9 cellular contexts compared by ENCODE assay signal in genomic region chr9:133558191-133559126, GRCh38. TPM values are rescaled to one million over a fixed set of nuclear protein-coding genes. Genes with fewer than 3 reads are reported as not detected.
A peak's percentile ranks its signal among the peaks of the same experiment; 100 is the strongest.
DNase-seq lines count a peak whose midpoint lies in the region; TF ChIP-seq lines count a peak whose summit lies in the region.
"Had no signal": no experiment of that assay in that cellular context is flagged by ENCODE, and none has a peak within 500 bp of the region (broad histone marks: within the 10 kb centered on the region; RNA-seq: fewer than 3 reads in every experiment).

No MANE protein-coding gene starts in this region.

- H3K27ac ChIP-seq in GM23248: peak overlapping the region; percentile 41
- peak overlapping the region; percentile 30 to 57 for H3K27ac ChIP-seq in uterus

- in situ Hi-C loops in GM23248 (cut with MboI): no loop called here

- peak overlapping the region; percentile 75 for H3K4me2 ChIP-seq in GM23248 (ENCODE audit: unreplicated experiment)

- no peaks in the 10 kb centered on the region for H3K79me2 ChIP-seq in GM23248 (ENCODE audit: insufficient read depth)

- 4 to 5% methylated on average over 31 of the region's 31 CpGs for WGBS in GM23248 (ENCODE audit: low coverage in 1 of 2, low lambda C conversion rate in 2 of 2, missing lambda C conversion rate in 2 of 2), 2 experiments

- H2AFZ ChIP-seq in GM23248: peak overlapping the region; percentile 72

- peak overlapping the region; percentile 4 to 79 (median 54) for H3K27ac Mint-ChIP-seq in CD14-positive monocyte
- peak overlapping the region; percentile 55 to 86 (median 85) for H3K27ac Mint-ChIP-seq in nephron

- peaks cover 10% of the 10 kb centered on the region for H3K4me1 ChIP-seq in GM23248 (ENCODE audit: insufficient read depth)
- peaks cover 0 to 6% of the 10 kb centered on the region in 2 donors for H3K4me1 ChIP-seq in uterus

- H3K9me3 ChIP-seq in GM23248 (ENCODE audit: low read depth): no peaks in the 10 kb centered on the region
- no peaks in the 10 kb centered on the region for H3K9me3 ChIP-seq in uterus

- DNase-seq in CD14-positive monocyte (ENCODE audit: low spot score): no peak
- peak; percentile 95 for DNase-seq in GM23248
- peak; percentile 95 for DNase-seq in RPMI7951 (ENCODE audit: low read depth)
- DNase-seq in epithelial cell of esophagus (ENCODE audit: low read depth): peak; percentile 45
- DNase-seq in uterus: peak in 1 of 2 donors; percentile 34
- DNase-seq in NCI-H2029 (lab: John Stamatoyannopoulos, UW): no peak
- no peak for DNase-seq in OCI-M2 (lab: John Stamatoyannopoulos, UW; ENCODE audit: unreplicated experiment)

- H3K36me3 ChIP-seq in GM23248 (ENCODE audit: low read depth): no peaks in the 10 kb centered on the region
- no peaks in the 10 kb centered on the region for H3K36me3 ChIP-seq in uterus

- H3K4me1 Mint-ChIP-seq in CD14-positive monocyte: peaks cover 14% of the 10 kb centered on the region
- H3K4me1 Mint-ChIP-seq in nephron: peaks cover 41% of the 10 kb centered on the region

- H3K27me3 ChIP-seq in GM23248 (replicated peaks; ENCODE audit: insufficient read depth): 0 out of 2 replicates have a peak, but pooled peaks cover 6% of the 10 kb centered on the region
- no peaks in the 10 kb centered on the region for H3K27me3 ChIP-seq in uterus

- TF ChIP-seq CTCF in CD14-positive monocyte (IDR thresholded peaks at IDR 0.05) (no peak), epithelial cell of esophagus (IDR thresholded peaks at IDR 0.05; ENCODE audit: insufficient read depth, low read depth, low read length, missing control alignments) (no peak), nephron (IDR thresholded peaks at IDR 0.05; ENCODE audit: unreplicated experiment in 3 of 3) (no peak), uterus (IDR thresholded peaks at IDR 0.05) (no peak)

- H3K27me3 Mint-ChIP-seq in CD14-positive monocyte (ENCODE audit: low read depth in 3 of 3) (peaks cover 3 to 11% (median 10%) of the 10 kb centered on the region in 3 donors), nephron (ENCODE audit: low read depth) (peaks cover 10% of the 10 kb centered on the region)

- peak overlapping the region; percentile 72 to 89 for H3K4me3 Mint-ChIP-seq in CD14-positive monocyte
- H3K4me3 Mint-ChIP-seq in nephron: peak overlapping the region in 2 of 3 experiments; percentile 37 to 63

- peaks cover 0 to 2% (median 0%) of the 10 kb centered on the region in 7 donors for H3K9me3 Mint-ChIP-seq in CD14-positive monocyte
- no peaks in the 10 kb centered on the region for H3K9me3 Mint-ChIP-seq in nephron

- H3K9ac ChIP-seq in GM23248: peak overlapping the region; percentile 50

- no peaks in the 10 kb centered on the region for H3K9me2 ChIP-seq in GM23248 (ENCODE audit: insufficient read depth)

- TF ChIP-seq POLR2A in uterus (IDR thresholded peaks at IDR 0.05): no peak

- no peaks in the 10 kb centered on the region for H4K20me1 ChIP-seq in GM23248 (ENCODE audit: insufficient read depth)

- H3K4me3 ChIP-seq in GM23248 (peak overlapping the region; percentile 47), epithelial cell of esophagus (ENCODE audit: low read length) (no peak overlapping the region), uterus (no peak overlapping the region)

- H3F3A ChIP-seq in GM23248 (ENCODE audit: insufficient read depth): no peaks in the 10 kb centered on the region

- H3K36me3 Mint-ChIP-seq in CD14-positive monocyte: no peaks in the 10 kb centered on the region
- H3K36me3 Mint-ChIP-seq in nephron (ENCODE audit: low read depth): no peaks in the 10 kb centered on the region

- intact Hi-C loops in CD14-positive monocyte (cut with micrococcal nuclease): no loop called here
- intact Hi-C loops in uterus (cut with DNase I; ENCODE audit: low total_unique reads): no loop called here

RNA-seq across cellular contexts. Expression of gene ADAMTSL2, which starts 24.0 kb away (rescaled TPM):
- polyA plus RNA-seq in CD14-positive monocyte (not detected), GM23248 (2016; fragmentation: Nextera tagmentation; extraction: Ambion mirVana) (not detected in 2 replicates)
- total RNA-seq in GM23248 (2014; rRNA removed; shearing (Covaris generic)): 0.11 TPM in 1 of 2 replicates, not detected in the other
- 6.6 and 9.7 TPM in 2 replicates for total RNA-seq in RPMI7951 (2014; rRNA removed; shearing (Covaris generic))
- 1 to 10 TPM in 2 of 4 donors, under 1 TPM in 1, not detected in 1; 0.26 to 3.0 (median 2.4) TPM for total RNA-seq in uterus
- total RNA-seq: pulmonary artery endothelial cell had no signal

RNA-seq across cellular contexts. Expression of gene MYMK, which starts 33.7 kb away (rescaled TPM):
- not detected for polyA plus RNA-seq in CD14-positive monocyte
- total RNA-seq in GM23248 (2014; rRNA removed; shearing (Covaris generic)): not detected in 2 replicates
- not detected in 2 replicates for polyA plus RNA-seq in GM23248 (2016; fragmentation: Nextera tagmentation; extraction: Ambion mirVana)
- total RNA-seq in RPMI7951 (2014; rRNA removed; shearing (Covaris generic)): not detected in 2 replicates
- total RNA-seq in uterus: not detected
- total RNA-seq: pulmonary artery endothelial cell had no signal

RNA-seq across cellular contexts. Expression of gene FAM163B, which starts 50.7 kb away (rescaled TPM):
- polyA plus RNA-seq in CD14-positive monocyte (not detected), GM23248 (2016; fragmentation: Nextera tagmentation; extraction: Ambion mirVana) (not detected in 2 replicates)
- not detected in 2 replicates for total RNA-seq in GM23248 (2014; rRNA removed; shearing (Covaris generic))
- total RNA-seq in RPMI7951 (2014; rRNA removed; shearing (Covaris generic)): 1.1 and 1.2 TPM in 2 replicates
- not detected for total RNA-seq in uterus
- total RNA-seq: pulmonary artery endothelial cell had no signal

Comparison
In these comparisons a context has a peak if more than half of its experiments do, and no peak if none do; other contexts are left out.
1. DNase-seq: peak in GM23248 (single experiment), RPMI7951 (single experiment) and epithelial cell of esophagus (single experiment); none in CD14-positive monocyte (single experiment), NCI-H2029 (single experiment) and OCI-M2 (single experiment).